ENCODE assay signal across 8 cellular contexts in the genomic region with DNA sequence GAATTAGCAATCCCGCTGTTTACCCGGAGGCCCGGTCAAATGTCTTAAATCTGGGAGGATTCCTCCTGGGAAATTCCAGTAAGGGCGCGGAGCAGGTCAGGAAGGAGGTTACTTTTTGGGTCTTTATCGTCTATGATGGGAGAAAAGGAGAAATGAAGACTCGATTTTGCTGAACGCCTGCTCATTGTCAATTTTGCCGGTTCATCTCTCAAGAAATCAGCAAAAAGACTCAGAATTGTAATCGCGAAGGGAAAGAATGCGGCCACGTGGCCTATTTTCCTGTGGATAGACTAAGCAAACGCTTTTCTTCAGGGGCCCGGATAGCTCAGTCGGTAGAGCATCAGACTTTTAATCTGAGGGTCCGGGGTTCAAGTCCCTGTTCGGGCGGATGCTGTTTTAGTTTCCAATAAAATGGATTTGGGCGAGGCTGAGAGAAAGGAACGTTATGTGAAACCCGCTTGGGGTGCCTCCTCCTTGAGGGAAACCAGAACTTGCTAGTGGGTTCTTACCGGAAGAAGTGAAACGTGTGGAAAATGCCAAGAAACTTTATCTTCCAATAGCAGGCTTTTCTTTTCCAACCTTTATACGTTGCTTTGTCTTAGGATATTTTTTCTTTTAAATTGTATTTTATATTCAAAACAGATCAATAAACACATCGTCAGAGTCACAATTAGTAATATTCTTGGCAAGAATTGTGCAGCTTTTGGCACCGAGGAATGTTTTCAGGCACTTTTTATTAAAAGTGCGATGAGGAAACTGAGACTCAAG. TPM values are rescaled to one million over a fixed set of nuclear protein-coding genes. Genes with fewer than 3 reads are reported as not detected.
DNase-seq lines count a peak whose midpoint lies in the region; ATAC-seq, FAIRE-seq and TF ChIP-seq lines count a peak whose summit lies in the region.

No MANE protein-coding gene starts in this region.

- FAIRE-seq in GM12892 (lab: Jason Lieb, UNC) = peak; percentile 53

- H3K36me3 ChIP-seq in iPS-15b (ENCODE audit: control insufficient read depth, insufficient read depth, low read length) = no peaks in the 10 kb centered on the region

- H3K9ac ChIP-seq in iPS-15b (ENCODE audit: low read depth, low read length) = peak overlapping the region; percentile 81

- ATAC-seq in GM19455 (IDR thresholded peaks at IDR 0.05; ENCODE audit: unreplicated experiment) (no peak), HG03565 (IDR thresholded peaks at IDR 0.05; ENCODE audit: unreplicated experiment) (no peak)

- peak overlapping the region in 12 of 21 experiments; percentile 4 to 68 (median 38) for H3K27ac ChIP-seq in skin epidermis

- H3K4me3 ChIP-seq in iPS-15b (ENCODE audit: low read depth, low read length) (peak overlapping the region; percentile 74), skin epidermis (peak overlapping the region; percentile 4 to 31 (median 16))

- DNase-seq in GM12892 (ENCODE audit: insufficient read length) (no peak), LoVo (ENCODE audit: low spot score) (peak; percentile 46), SW480 (ENCODE audit: low spot score) (peak; percentile 46), amygdala (lab: John Stamatoyannopoulos, UW) (peak in 48 of 56 donors; percentile 7 to 81 (median 41))

- no peaks in the 10 kb centered on the region for H3K9me3 ChIP-seq in iPS-15b (ENCODE audit: control insufficient read depth, insufficient read depth, low read length)

- no peaks in the 10 kb centered on the region for H3K4me1 ChIP-seq in iPS-15b (ENCODE audit: control insufficient read depth, insufficient read depth, low read length)

- no peak for TF ChIP-seq POLR2A in GM12892 (IDR thresholded peaks at IDR 0.05; ENCODE audit: low read depth, low read length)

- H3K27me3 ChIP-seq in iPS-15b (ENCODE audit: control insufficient read depth, insufficient read depth, low read length) = peaks cover 10% of the 10 kb centered on the region

RNA-seq across cellular contexts. Expression of a gene that starts 45.0 kb away (rescaled TPM):
- polyA plus RNA-seq in GM12892 (2012; ENCODE audit: missing spikeins) = not detected

RNA-seq across cellular contexts. Expression of a gene that starts 52.9 kb away (rescaled TPM):
- not detected for polyA plus RNA-seq in GM12892 (2012; ENCODE audit: missing spikeins)

RNA-seq across cellular contexts. Expression of a gene that starts 59.3 kb away (rescaled TPM):
- polyA plus RNA-seq in GM12892 (2012; ENCODE audit: missing spikeins) = 18.8 TPM
